ENCODE assay signal across 8 cellular contexts in genomic region chr1:89725016-89725380, GRCh38.
DNase-seq lines count a peak whose midpoint lies in the region; ATAC-seq and TF ChIP-seq lines count a peak whose summit lies in the region.

No MANE protein-coding gene starts in this region.

- no peaks in the 10 kb centered on the region for H3K27me3 ChIP-seq in vagina

- H3K9me3 ChIP-seq in vagina, result no peaks in the 10 kb centered on the region

- ATAC-seq in GM18858 (IDR thresholded peaks at IDR 0.05; ENCODE audit: unreplicated experiment), result no peak

- no peak for TF ChIP-seq CTCF in vagina (IDR thresholded peaks at IDR 0.05)

- peak overlapping the region; percentile 20 for H3K27ac ChIP-seq in vagina

- H3K4me3 ChIP-seq in vagina, result no peak overlapping the region

- H3K4me1 ChIP-seq in vagina, result peaks cover 7% of the 10 kb centered on the region

- no peaks in the 10 kb centered on the region for H3K36me3 ChIP-seq in vagina

- intact Hi-C loops in vagina (cut with DNase I), result no loop called here

- DNase-seq in stimulated activated CD4-positive, alpha-beta T cell treated with anti-CD3 and anti-CD28 coated beads, Interleukin-4, amount 100 ng/mL, for 4 hours, result peak; percentile 36 to 63
- no peak for DNase-seq in stimulated activated CD4-positive, alpha-beta T cell treated with anti-CD3 and anti-CD28 coated beads, Interleukin-4, amount 100 ng/mL, for 24 hours
- peak; percentile 63 for DNase-seq in activated naive CD4-positive, alpha-beta T cell treated with anti-CD3 and anti-CD28 coated beads, Interleukin-2, amount 50 U/mL, for 16 hours
- DNase-seq in hepatic stellate cell (ENCODE audit: low spot score), result peak; percentile 23
- DNase-seq in vagina (ENCODE audit: extremely low spot score in 2 of 2), result no peak
- DNase-seq in NOMO-1 treated with dmso at 0.1 percent for 144 hours (lab: John Stamatoyannopoulos, UW; ENCODE audit: unreplicated experiment), result no peak
- DNase-seq in MV-4-11 (lab: John Stamatoyannopoulos, UW), result no peak

- TF ChIP-seq POLR2A in vagina (IDR thresholded peaks at IDR 0.05), result no peak

Comparison
In these comparisons a context has a peak if more than half of its experiments do, and no peak if none do; other contexts are left out.
1. DNase-seq: peak in stimulated activated CD4-positive, alpha-beta T cell treated with anti-CD3 and anti-CD28 coated beads, Interleukin-4, amount 100 ng/mL, for 4 hours (2 of 2), activated naive CD4-positive, alpha-beta T cell treated with anti-CD3 and anti-CD28 coated beads, Interleukin-2, amount 50 U/mL, for 16 hours (single experiment) and hepatic stellate cell (single experiment); none in stimulated activated CD4-positive, alpha-beta T cell treated with anti-CD3 and anti-CD28 coated beads, Interleukin-4, amount 100 ng/mL, for 24 hours (single experiment), vagina (0 of 2), NOMO-1 treated with dmso at 0.1 percent for 144 hours (single experiment) and MV-4-11 (single experiment).